ENCODE assay signal across 11 cellular contexts in genomic region chr21:44867999-44868700, GRCh38. TPM values are rescaled to one million over a fixed set of nuclear protein-coding genes. Genes with fewer than 3 reads are reported as not detected.
DNase-seq lines count a peak whose midpoint lies in the region; ATAC-seq, FAIRE-seq and TF ChIP-seq lines count a peak whose summit lies in the region.
"Had no signal": no experiment of that assay in that cellular context is flagged by ENCODE, and none has a peak within 500 bp of the region (broad histone marks: within the 10 kb centered on the region; RNA-seq: fewer than 3 reads in every experiment).

No MANE protein-coding gene starts in this region.

- ATAC-seq in heart left ventricle: no peak
- ATAC-seq in stimulated activated memory B cell treated with anti-CD40 and anti-IgM and Interleukin-4, amounts not matched to agents 10 μg/mL and 1 μg/mL and 100 μg/mL, for 72 hours: no peak
- ATAC-seq: foreskin keratinocyte, right lobe of liver had no signal

- 47 to 60% (median 54%) methylated on average over 12 of the region's 12 CpGs for WGBS in heart left ventricle, 4 donors
- 77% methylated on average over 12 of the region's 12 CpGs for WGBS in prostate gland

- peak overlapping the region; percentile 88 for H3K9ac ChIP-seq in Loucy (ENCODE audit: low read depth, low read length, poor library complexity, severe bottlenecking)

- H3K27me3 Mint-ChIP-seq in stimulated activated memory B cell treated with anti-CD40 and anti-IgM and Interleukin-4, amounts not matched to agents 10 μg/mL and 1 μg/mL and 100 μg/mL, for 72 hours: no peaks in the 10 kb centered on the region

- H3K9me2 ChIP-seq in Loucy (replicated peaks; ENCODE audit: low read depth, low read length): no peaks in the 10 kb centered on the region

- TF ChIP-seq POLR2A in heart left ventricle (IDR thresholded peaks at IDR 0.05): no peak
- TF ChIP-seq POLR2A in prostate gland (IDR thresholded peaks at IDR 0.05): no peak
- no peak for TF ChIP-seq POLR2A in H54 (IDR thresholded peaks at IDR 0.05; ENCODE audit: low read depth, low read length)

- no peaks in the 10 kb centered on the region for H3F3A ChIP-seq in Loucy (ENCODE audit: low read depth)

- peaks cover 74% of the 10 kb centered on the region for H3K4me1 ChIP-seq in Loucy (ENCODE audit: insufficient read depth, low read length, poor library complexity, severe bottlenecking)
- H3K4me1 ChIP-seq in heart left ventricle: peaks cover 10 to 88% (median 72%) of the 10 kb centered on the region in 12 donors
- H3K4me1 ChIP-seq in prostate gland (replicated peaks): peaks cover 27% of the 10 kb centered on the region

- H3K36me3 ChIP-seq in Loucy (ENCODE audit: insufficient read depth, low read length): peaks cover 33% of the 10 kb centered on the region
- peaks cover 0 to 31% (median 23%) of the 10 kb centered on the region in 9 donors for H3K36me3 ChIP-seq in heart left ventricle
- peaks cover 0 to 3% of the 10 kb centered on the region in 2 donors for H3K36me3 ChIP-seq in prostate gland

- DNase-seq in activated T-cell treated with anti-CD3 and anti-CD28 coated beads for 24 hours (ENCODE audit: low read depth): peak; percentile 31
- peak in 2 of 5 donors; percentile 19 to 49 for DNase-seq in heart left ventricle
- peak; percentile 35 for DNase-seq in stimulated activated naive CD4-positive, alpha-beta T cell treated with Interleukin-2 at 50 U/mL for 16 hours (lab: John Stamatoyannopoulos, UW)
- no peak for DNase-seq in prostate gland (ENCODE audit: low spot score)
- DNase-seq in effector CD8-positive, alpha-beta T cell (lab: John Stamatoyannopoulos, UW): no peak
- no peak for DNase-seq in H54 (ENCODE audit: insufficient read length, low spot score)
- DNase-seq: foreskin keratinocyte, NCI-H146 had no signal

- no peak for FAIRE-seq in H54 (lab: Jason Lieb, UNC)

- peaks cover 80% of the 10 kb centered on the region for H3K4me1 Mint-ChIP-seq in stimulated activated memory B cell treated with anti-CD40 and anti-IgM and Interleukin-4, amounts not matched to agents 10 μg/mL and 1 μg/mL and 100 μg/mL, for 72 hours

- H3K79me2 ChIP-seq in Loucy (ENCODE audit: insufficient read depth, low read length): peaks cover 100% of the 10 kb centered on the region

- peak overlapping the region; percentile 85 for H3K4me2 ChIP-seq in Loucy (ENCODE audit: low read depth, low read length, poor library complexity, severe bottlenecking)

- H3K36me3 Mint-ChIP-seq in stimulated activated memory B cell treated with anti-CD40 and anti-IgM and Interleukin-4, amounts not matched to agents 10 μg/mL and 1 μg/mL and 100 μg/mL, for 72 hours: peaks cover 26% of the 10 kb centered on the region

- peaks cover 97% of the 10 kb centered on the region for H4K20me1 ChIP-seq in Loucy (ENCODE audit: insufficient read depth, low read length, poor library complexity, severe bottlenecking)

- intact Hi-C loops in heart left ventricle (cut with DNase I) (loop anchor here in 2 of 10 donors (5.0 kb wide), 1 partner anchor 51 kb away; the partner anchor contains the start of gene SUMO3 (in 2 of the 2)), prostate gland (cut with DNase I) (no loop called here)

- H2AFZ ChIP-seq in Loucy (ENCODE audit: low read length): no peak overlapping the region

- H3K27me3 ChIP-seq in Loucy (ENCODE audit: insufficient read depth, low read length, poor library complexity, severe bottlenecking) (no peaks in the 10 kb centered on the region), heart left ventricle (no peaks in the 10 kb centered on the region), prostate gland (replicated peaks; ENCODE audit: insufficient read depth) (no peaks in the 10 kb centered on the region)
- H3K27me3 ChIP-seq: foreskin keratinocyte, right lobe of liver had no signal

- no peak for TF ChIP-seq CTCF in Loucy (conservative IDR thresholded peaks at IDR 0.05; ENCODE audit: low read length)
- no peak for TF ChIP-seq CTCF in heart left ventricle (IDR thresholded peaks at IDR 0.05)
- TF ChIP-seq CTCF in prostate gland (IDR thresholded peaks at IDR 0.05): no peak

- H3K4me3 ChIP-seq in Loucy (ENCODE audit: low read length, poor library complexity, severe bottlenecking) (peak overlapping the region; percentile 63), heart left ventricle (no peak overlapping the region), prostate gland (no peak overlapping the region)
- H3K4me3 ChIP-seq: right lobe of liver had no signal

- H3K9me3 ChIP-seq in Loucy (ENCODE audit: insufficient read depth, low read depth, low read length) (no peaks in the 10 kb centered on the region), heart left ventricle (no peaks in the 10 kb centered on the region), prostate gland (no peaks in the 10 kb centered on the region)
- H3K9me3 ChIP-seq: right lobe of liver had no signal

- no peaks in the 10 kb centered on the region for H3K9me3 Mint-ChIP-seq in stimulated activated memory B cell treated with anti-CD40 and anti-IgM and Interleukin-4, amounts not matched to agents 10 μg/mL and 1 μg/mL and 100 μg/mL, for 72 hours

- no peak overlapping the region for H3K4me3 Mint-ChIP-seq in stimulated activated memory B cell treated with anti-CD40 and anti-IgM and Interleukin-4, amounts not matched to agents 10 μg/mL and 1 μg/mL and 100 μg/mL, for 72 hours

- H3K27ac ChIP-seq in heart left ventricle: peak overlapping the region in 8 of 12 donors; percentile 6 to 99 (median 94)
- peak overlapping the region in 1 of 2 donors; percentile 10 for H3K27ac ChIP-seq in prostate gland
- H3K27ac ChIP-seq: foreskin keratinocyte, right lobe of liver had no signal

- no peak overlapping the region for H3K27ac Mint-ChIP-seq in stimulated activated memory B cell treated with anti-CD40 and anti-IgM and Interleukin-4, amounts not matched to agents 10 μg/mL and 1 μg/mL and 100 μg/mL, for 72 hours

RNA-seq across cellular contexts. Expression of gene PTTG1IP, which starts 5.3 kb away (rescaled TPM):
- total RNA-seq in heart left ventricle: 100 to 1,000 TPM; 134 to 319 (median 172) TPM
- 100 to 1,000 TPM; 126 to 253 TPM for polyA plus RNA-seq in heart left ventricle
- total RNA-seq in prostate gland: 100 to 1,000 TPM; 216 to 244 TPM

RNA-seq across cellular contexts. Expression of gene SUMO3, which starts 50.3 kb away (rescaled TPM):
- 10 to 100 TPM; 68.2 to 83.0 (median 78.1) TPM for total RNA-seq in heart left ventricle
- 100 to 1,000 TPM in 1 of 2 donors, 10 to 100 TPM in 1; 22.0 to 108 TPM for polyA plus RNA-seq in heart left ventricle
- 10 to 100 TPM; 78.3 to 92.2 TPM for total RNA-seq in prostate gland

RNA-seq across cellular contexts. Expression of gene ITGB2, which starts 52.5 kb away (rescaled TPM):
- 100 to 1,000 TPM in 2 of 9 donors, 10 to 100 TPM in 5, 1 to 10 TPM in 2; 7.4 to 253 (median 27.7) TPM for total RNA-seq in heart left ventricle
- polyA plus RNA-seq in heart left ventricle: 10 to 100 TPM in 1 of 2 donors, 1 to 10 TPM in 1; 6.1 to 12.3 TPM
- 10 to 100 TPM; 23.1 to 56.1 TPM for total RNA-seq in prostate gland

Comparison
In these comparisons a context has a peak if more than half of its experiments do, and no peak if none do; other contexts are left out.
1. DNase-seq: peak in activated T-cell treated with anti-CD3 and anti-CD28 coated beads for 24 hours (single experiment) and stimulated activated naive CD4-positive, alpha-beta T cell treated with Interleukin-2 at 50 U/mL for 16 hours (single experiment); none in prostate gland (single experiment), effector CD8-positive, alpha-beta T cell (single experiment) and H54 (single experiment).